20 cellular contexts compared by ENCODE assay signal in the genomic region with DNA sequence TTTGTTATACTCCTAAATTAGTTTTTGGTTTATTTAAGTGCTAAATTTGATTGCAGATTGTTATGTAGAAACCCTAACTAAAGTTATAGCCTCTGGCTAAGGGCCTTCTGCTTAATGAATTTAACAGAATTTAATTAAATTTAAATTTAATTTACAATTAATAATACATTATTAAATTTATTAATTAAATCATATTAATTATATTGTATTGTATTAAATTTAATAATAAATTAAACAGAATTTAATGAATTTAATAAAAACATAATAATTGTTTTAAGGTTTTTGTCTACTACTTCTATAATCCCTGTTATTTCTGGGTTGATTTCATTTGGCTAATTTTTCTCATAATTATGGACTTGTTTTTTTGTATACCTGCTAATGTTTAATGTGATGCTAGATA.
DNase-seq lines count a peak whose midpoint lies in the region; ATAC-seq, FAIRE-seq and TF ChIP-seq lines count a peak whose summit lies in the region.
"Had no signal": no experiment of that assay in that cellular context is flagged by ENCODE, and none has a peak within 500 bp of the region (broad histone marks: within the 10 kb centered on the region; RNA-seq: fewer than 3 reads in every experiment).

No MANE protein-coding gene starts in this region.

- H3K4me2 ChIP-seq in H9 (ENCODE audit: insufficient read depth, insufficient read length, low read length) = no peak overlapping the region
- H3K4me2 ChIP-seq: BLaER1 had no signal

- H3K9ac ChIP-seq in H9 (ENCODE audit: extremely low read depth, insufficient read length, low read length) (no peak overlapping the region), kidney (ENCODE audit: low read length in 2 of 2) (no peak overlapping the region)
- H3K9ac ChIP-seq: BLaER1 had no signal

- no peak overlapping the region for H4K5ac ChIP-seq in H9 (ENCODE audit: insufficient read length, low read depth, low read length)

- H3K36me3 Mint-ChIP-seq in H9 (ENCODE audit: insufficient read depth in 1 of 3, low read depth in 3 of 3) = no peaks in the 10 kb centered on the region
- H3K36me3 Mint-ChIP-seq: CD4-positive, CD25-positive, alpha-beta regulatory T cell; CD8-positive, alpha-beta T cell had no signal

- peak overlapping the region; percentile 48 for H2AFZ ChIP-seq in H9 (ENCODE audit: low read length)

- H3K4me1 ChIP-seq in H9 (ENCODE audit: insufficient read depth, low read length) = no peaks in the 10 kb centered on the region
- no peaks in the 10 kb centered on the region for H3K4me1 ChIP-seq in kidney (ENCODE audit: control insufficient read depth in 1 of 2, insufficient read depth in 1 of 2, low read depth in 1 of 2, low read length in 2 of 2)
- H3K4me1 ChIP-seq: BLaER1, Caco-2 had no signal

- no peak overlapping the region for H2BK20ac ChIP-seq in H9 (ENCODE audit: low read depth, low read length, poor library complexity, severe bottlenecking)

- H3K23me2 ChIP-seq in H9 (ENCODE audit: insufficient read length, low read depth, low read length, poor library complexity, severe bottlenecking) = no peaks in the 10 kb centered on the region

- no peak overlapping the region for H3K23ac ChIP-seq in H9 (ENCODE audit: insufficient read length, low read depth, low read length)

- ATAC-seq in HG03175 (IDR thresholded peaks at IDR 0.05; ENCODE audit: unreplicated experiment) (no peak), GM18909 (IDR thresholded peaks at IDR 0.05; ENCODE audit: poor library complexity, unreplicated experiment) (no peak), GM21717 (IDR thresholded peaks at IDR 0.05; ENCODE audit: unreplicated experiment) (no peak)
- ATAC-seq: CD8-positive, alpha-beta T cell; GM12878 had no signal

- H2AK5ac ChIP-seq in H9 (ENCODE audit: insufficient read length, low read length) = no peak overlapping the region

- H3K9me3 ChIP-seq in H9 (ENCODE audit: control insufficient read depth, low read depth, low read length) = no peaks in the 10 kb centered on the region
- no peaks in the 10 kb centered on the region for H3K9me3 ChIP-seq in kidney (ENCODE audit: control insufficient read depth in 1 of 2, low read length in 2 of 2)
- H3K9me3 ChIP-seq: BLaER1, Caco-2 had no signal

- no peaks in the 10 kb centered on the region for H3K4me1 Mint-ChIP-seq in H9
- H3K4me1 Mint-ChIP-seq: B cell; CD4-positive, CD25-positive, alpha-beta regulatory T cell had no signal

- DNase-seq in H9 (no peak), kidney (no peak), dorsolateral prefrontal cortex (no peak)
- DNase-seq: Caco-2; CD4-positive, CD25-positive, alpha-beta regulatory T cell; CD8-positive, alpha-beta T cell; DMS153; DND-41; GDM1; GOT3; HCEC 1CT had no signal

- no peak overlapping the region for H3K18ac ChIP-seq in H9 (ENCODE audit: insufficient read length, low read depth, low read length)

- no peak overlapping the region for H3K14ac ChIP-seq in H9 (ENCODE audit: insufficient read depth, low read length)

- no peaks in the 10 kb centered on the region for H3K27me3 Mint-ChIP-seq in H9 (ENCODE audit: low read depth)
- H3K27me3 Mint-ChIP-seq: B cell; CD4-positive, CD25-positive, alpha-beta regulatory T cell had no signal

- H2BK12ac ChIP-seq in H9 (ENCODE audit: insufficient read length, low read depth, low read length) = no peak overlapping the region

- H2BK120ac ChIP-seq in H9 (ENCODE audit: low read depth, low read length, poor library complexity, severe bottlenecking) = no peak overlapping the region

- no peaks in the 10 kb centered on the region for H3K79me2 ChIP-seq in H9 (ENCODE audit: insufficient read depth, low read length)

- no peak overlapping the region for H2BK5ac ChIP-seq in H9 (ENCODE audit: insufficient read length, low read length)

- H3K56ac ChIP-seq in H9 (ENCODE audit: insufficient read length, low read depth, low read length) = no peak overlapping the region

- no peaks in the 10 kb centered on the region for H4K20me1 ChIP-seq in H9 (ENCODE audit: control insufficient read depth, insufficient read depth, insufficient read length)
- H4K20me1 ChIP-seq: BLaER1 had no signal

- TF ChIP-seq CTCF in H9 (conservative IDR thresholded peaks at IDR 0.05) (no peak), kidney (IDR thresholded peaks at IDR 0.05; ENCODE audit: borderline replicate concordance, extremely low read depth, insufficient read depth) (no peak), dorsolateral prefrontal cortex (IDR thresholded peaks at IDR 0.05 in 54 of 56, conservative IDR thresholded peaks at IDR 0.05 in 2 of 56; ENCODE audit: low read depth in 1 of 56, partially characterized antibody in 56 of 56) (no peak)

- H3K27me3 ChIP-seq in H9 (ENCODE audit: insufficient read depth, low read length) = no peaks in the 10 kb centered on the region
- peaks cover 0 to 7% (median 0%) of the 10 kb centered on the region in 45 donors for H3K27me3 ChIP-seq in dorsolateral prefrontal cortex
- H3K27me3 ChIP-seq: BLaER1 had no signal

- no peak overlapping the region for H3K4me3 ChIP-seq in kidney (ENCODE audit: low read length in 2 of 2)
- H3K4me3 ChIP-seq in dorsolateral prefrontal cortex = no peak overlapping the region
- H3K4me3 ChIP-seq: BLaER1, GM12878 had no signal

- no peaks in the 10 kb centered on the region for H3K36me3 ChIP-seq in kidney (ENCODE audit: control insufficient read depth in 1 of 2, insufficient read depth in 2 of 2, low read length in 2 of 2)
- H3K36me3 ChIP-seq: BLaER1 had no signal

- H4K8ac ChIP-seq in H9 (replicated peaks; ENCODE audit: insufficient read length, low read depth, low read length) = no peak overlapping the region

- peak; percentile 41 for FAIRE-seq in colon (lab: Jason Lieb, UNC)
- FAIRE-seq in kidney (lab: Jason Lieb, UNC) = peak; percentile 94
- FAIRE-seq: GM12878, H54 had no signal

- H3K27ac ChIP-seq in H9 (ENCODE audit: insufficient read length, low read depth, low read length) (no peak overlapping the region), kidney (ENCODE audit: low read depth in 2 of 2, low read length in 2 of 2) (no peak overlapping the region), dorsolateral prefrontal cortex (no peak overlapping the region)
- H3K27ac ChIP-seq: BLaER1, C4-2B had no signal

- H3T11ph ChIP-seq in H9 (ENCODE audit: low read length) = no peak overlapping the region

- no peak overlapping the region for H4K91ac ChIP-seq in H9 (ENCODE audit: insufficient read length, low read depth, low read length)

- H3K9me3 Mint-ChIP-seq in H9 = no peaks in the 10 kb centered on the region
- H3K9me3 Mint-ChIP-seq: CD8-positive, alpha-beta T cell had no signal

- no peak overlapping the region for H3K4me3 Mint-ChIP-seq in H9
- H3K4me3 Mint-ChIP-seq: B cell; CD4-positive, CD25-positive, alpha-beta regulatory T cell; CD8-positive, alpha-beta T cell had no signal

- no peaks in the 10 kb centered on the region for H3K79me1 ChIP-seq in H9 (ENCODE audit: insufficient read depth, low read depth, low read length, poor library complexity, severe bottlenecking)

- intact Hi-C loops in kidney (cut with DNase I) = no loop called here
- intact Hi-C loops in dorsolateral prefrontal cortex (cut with DNase I) = no loop called here

- H2BK15ac ChIP-seq in H9 (ENCODE audit: low read depth, low read length) = no peak overlapping the region

- H3K27ac Mint-ChIP-seq in H9 = no peak overlapping the region
- H3K27ac Mint-ChIP-seq: B cell; CD4-positive, CD25-positive, alpha-beta regulatory T cell; CD8-positive, alpha-beta T cell had no signal

- no peak overlapping the region for H3K4ac ChIP-seq in H9 (ENCODE audit: low read depth, low read length)
